Comparison of ENCODE assay signal across 22 cellular contexts in the genomic region with DNA sequence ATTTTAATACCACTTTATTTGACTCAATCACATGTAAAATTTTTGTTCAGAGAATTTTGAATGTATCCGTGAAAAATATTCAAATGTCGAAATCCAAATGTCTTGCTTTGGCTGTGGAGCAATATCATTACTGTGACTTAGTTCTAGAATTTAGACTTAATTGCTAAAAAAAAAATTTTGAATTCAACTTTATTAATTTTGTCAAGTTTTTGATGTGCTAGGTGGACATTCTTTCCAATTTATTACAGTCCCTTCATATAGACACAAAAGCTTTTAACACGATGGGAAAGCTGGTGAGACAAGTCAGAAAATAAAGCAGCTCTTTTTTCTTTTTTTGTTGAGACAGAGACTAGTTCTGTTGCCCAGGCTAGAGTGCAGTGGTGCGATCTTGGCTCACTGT.
DNase-seq lines count a peak whose midpoint lies in the region; ATAC-seq, FAIRE-seq and TF ChIP-seq lines count a peak whose summit lies in the region.
"Had no signal": no experiment of that assay in that cellular context is flagged by ENCODE, and none has a peak within 500 bp of the region (broad histone marks: within the 10 kb centered on the region; RNA-seq: fewer than 3 reads in every experiment).

No MANE protein-coding gene starts in this region.

- no peak overlapping the region for H3K9ac ChIP-seq in K562 (ENCODE audit: insufficient read depth in 1 of 2, low read depth in 2 of 2, low read length in 2 of 2)
- peak overlapping the region in 2 of 5 donors; percentile 1 to 32 for H3K9ac ChIP-seq in subcutaneous abdominal adipose tissue (ENCODE audit: low read length in 5 of 5)
- H3K9ac ChIP-seq: BLaER1 treated with 17β-estradiol and CSF1 and Interleukin-3, amounts not matched to agents 10 nM and 100 nM; KMS-11 had no signal

- H3F3A ChIP-seq in GM23338 (replicated peaks; ENCODE audit: low read depth) = 0 out of 2 replicates have a peak, but pooled peaks cover 3% of the 10 kb centered on the region

- peaks cover 4% of the 10 kb centered on the region for H3K27me3 Mint-ChIP-seq in GM23338 (ENCODE audit: insufficient read depth, low read depth, poor library complexity)
- H3K27me3 Mint-ChIP-seq in nephron progenitor cell (ENCODE audit: low read depth, poor library complexity) = no peaks in the 10 kb centered on the region

- H3K36me3 Mint-ChIP-seq in GM23338 (ENCODE audit: low read depth) (no peaks in the 10 kb centered on the region), nephron progenitor cell (ENCODE audit: low read depth) (no peaks in the 10 kb centered on the region)
- H3K36me3 Mint-ChIP-seq: CD8-positive, alpha-beta T cell had no signal

- no peaks in the 10 kb centered on the region for H3K9me2 ChIP-seq in GM23338 (ENCODE audit: insufficient read depth)

- H3K27me3 ChIP-seq in GM23338 (ENCODE audit: insufficient read depth) (no peaks in the 10 kb centered on the region), K562 (ENCODE audit: control insufficient read depth in 2 of 2, insufficient read depth in 2 of 2, low read length in 2 of 2) (peaks cover 0 to 5% of the 10 kb centered on the region in 2 experiments; a peak in 2 of 5 replicates), subcutaneous abdominal adipose tissue (ENCODE audit: control insufficient read depth in 5 of 5, insufficient read depth in 4 of 5, low read length in 5 of 5) (no peaks in the 10 kb centered on the region)
- H3K27me3 ChIP-seq: BLaER1 treated with 17β-estradiol and CSF1 and Interleukin-3, amounts not matched to agents 10 nM and 100 nM had no signal

- H2AFZ ChIP-seq in GM23338 (0 out of 2 replicates have a peak overlapping the region, but pooled peaks have one; percentile 16), K562 (ENCODE audit: low read depth, low read length) (no peak overlapping the region)
- H2AFZ ChIP-seq: PC-9 had no signal

- TF ChIP-seq CTCF in GM23338 (conservative IDR thresholded peaks at IDR 0.05; ENCODE audit: low read depth in 2 of 2) (no peak), K562 (IDR thresholded peaks at IDR 0.05 in 2 of 3, conservative IDR thresholded peaks at IDR 0.05 in 1 of 3; ENCODE audit: insufficient read depth in 2 of 3, low read depth in 1 of 3, low read length in 3 of 3) (no peak), nephron progenitor cell (IDR thresholded peaks at IDR 0.05) (no peak)

- H3K27ac ChIP-seq in GM23338 (ENCODE audit: low read depth) (no peak overlapping the region), K562 (ENCODE audit: extremely low read depth, low read depth, low read length) (no peak overlapping the region), subcutaneous abdominal adipose tissue (ENCODE audit: low read depth, low read length) (peak overlapping the region; percentile 82)
- H3K27ac ChIP-seq: A549; BLaER1 treated with 17β-estradiol and CSF1 and Interleukin-3, amounts not matched to agents 10 nM and 100 nM; KMS-11; PC-9; RWPE1 had no signal

- no peaks in the 10 kb centered on the region for H3K9me3 ChIP-seq in K562 (replicated peaks; ENCODE audit: control insufficient read depth, insufficient read depth, low read depth, low read length)
- H3K9me3 ChIP-seq in subcutaneous abdominal adipose tissue (ENCODE audit: control insufficient read depth in 5 of 5, low read length in 5 of 5) = no peaks in the 10 kb centered on the region
- H3K9me3 ChIP-seq: A549; BLaER1 treated with 17β-estradiol and CSF1 and Interleukin-3, amounts not matched to agents 10 nM and 100 nM had no signal

- peaks cover 44% of the 10 kb centered on the region for H3K4me1 Mint-ChIP-seq in GM23338
- H3K4me1 Mint-ChIP-seq in nephron progenitor cell = peaks cover 73% of the 10 kb centered on the region

- H3K4me3 ChIP-seq in GM23338 (no peak overlapping the region), K562 (no peak overlapping the region), subcutaneous abdominal adipose tissue (ENCODE audit: low read depth in 1 of 5, low read length in 5 of 5) (no peak overlapping the region)
- H3K4me3 ChIP-seq: A549; BLaER1 treated with 17β-estradiol and CSF1 and Interleukin-3, amounts not matched to agents 10 nM and 100 nM; PC-9 had no signal

- H3K4me2 ChIP-seq in GM23338 (no peak overlapping the region), K562 (ENCODE audit: insufficient read depth, low read length) (no peak overlapping the region)
- H3K4me2 ChIP-seq: A549; BLaER1 treated with 17β-estradiol and CSF1 and Interleukin-3, amounts not matched to agents 10 nM and 100 nM; KMS-11; PC-9 had no signal

- TF ChIP-seq EP300 in K562 (IDR thresholded peaks at IDR 0.05; ENCODE audit: low read length) = no peak

- intact Hi-C loops in K562 (cut with micrococcal nuclease) = no loop called here

- H3K36me3 ChIP-seq in GM23338 (ENCODE audit: insufficient read depth) (no peaks in the 10 kb centered on the region), K562 (ENCODE audit: control insufficient read depth, insufficient read depth, low read length) (no peaks in the 10 kb centered on the region), subcutaneous abdominal adipose tissue (ENCODE audit: control insufficient read depth in 5 of 5, insufficient read depth in 5 of 5, low read length in 5 of 5) (no peaks in the 10 kb centered on the region)
- H3K36me3 ChIP-seq: BLaER1 treated with 17β-estradiol and CSF1 and Interleukin-3, amounts not matched to agents 10 nM and 100 nM had no signal

- H3K9me1 ChIP-seq in K562 (ENCODE audit: control insufficient read depth, insufficient read depth, low read length) = no peaks in the 10 kb centered on the region

- no peak for FAIRE-seq in K562 (lab: Jason Lieb, UNC)
- FAIRE-seq: A549, GM12891, GM18507 had no signal

- TF ChIP-seq RAD21 in K562 (CRISPR knock-in tag; conservative IDR thresholded peaks at IDR 0.05 in 1 of 2, IDR thresholded peaks at IDR 0.05 in 1 of 2) = no peak

- POLR2A ChIA-PET in K562 (lab: Yijun Ruan, JAX) = interaction anchor here (0.8 to 1.3 kb wide), 4 partner anchors 10 to 25 kb away, joined by 3 to 4 read pairs (median 3); no protein-coding TSS in a partner anchor

- 27% methylated on average over 4 of the region's 4 CpGs for WGBS in K562 (ENCODE audit: insufficient coverage, low coverage, missing lambda C conversion rate)

- CTCF ChIA-PET in K562 (lab: Yijun Ruan, JAX; ENCODE audit: low intra/inter-chr PET ratio) = no interaction called here

- TF ChIP-seq POLR2A in K562 (conservative IDR thresholded peaks at IDR 0.05) = no peak

- H3K4me1 ChIP-seq in GM23338 (ENCODE audit: insufficient read depth) (peaks cover 32% of the 10 kb centered on the region), K562 (replicated peaks in 1 of 2; ENCODE audit: control insufficient read depth in 2 of 2, insufficient read depth in 2 of 2, low read length in 2 of 2) (peaks cover 0 to 8% of the 10 kb centered on the region in 2 experiments; a peak in 4 of 5 replicates), subcutaneous abdominal adipose tissue (ENCODE audit: control insufficient read depth in 5 of 5, insufficient read depth in 5 of 5, low read length in 5 of 5) (peaks cover 8 to 64% (median 57%) of the 10 kb centered on the region in 5 donors)

- no peaks in the 10 kb centered on the region for H4K20me1 ChIP-seq in GM23338 (replicated peaks; ENCODE audit: insufficient read depth)
- 0 out of 2 replicates have a peak, but pooled peaks cover 4% of the 10 kb centered on the region for H4K20me1 ChIP-seq in K562 (replicated peaks; ENCODE audit: control insufficient read depth, insufficient read depth, low read length)
- H4K20me1 ChIP-seq: BLaER1 treated with 17β-estradiol and CSF1 and Interleukin-3, amounts not matched to agents 10 nM and 100 nM had no signal

- H3K79me2 ChIP-seq in GM23338 (replicated peaks; ENCODE audit: insufficient read depth) = no peaks in the 10 kb centered on the region
- no peaks in the 10 kb centered on the region for H3K79me2 ChIP-seq in K562 (ENCODE audit: control insufficient read depth, insufficient read depth, low read length)

- no TSS peak for BruUV-seq in K562 (replicated peaks; lab: Mats Ljungman, UMichigan)

- H3K4me3 Mint-ChIP-seq in GM23338 (no peak overlapping the region), nephron progenitor cell (no peak overlapping the region)
- H3K4me3 Mint-ChIP-seq: CD8-positive, alpha-beta T cell had no signal

- DNase-seq in GM23338 (ENCODE audit: low spot score) (no peak), K562 (ENCODE audit: extremely low read depth in 1 of 4, low spot score in 3 of 4) (no peak), nephron progenitor cell (no peak), HT-29 (ENCODE audit: low spot score) (no peak)
- DNase-seq in activated CD4-positive, alpha-beta T cell treated with anti-CD3 and anti-CD28 coated beads, Interleukin-2, amount 50 U/mL, for 48 hours = no peak
- no peak for DNase-seq in activated naive CD4-positive, alpha-beta T cell (lab: John Stamatoyannopoulos, UW)
- DNase-seq: Calu3; CD8-positive, alpha-beta T cell; MV-4-11; NCI-H187; NCI-H2107; NCI-H2227 treated with DMSO at 0.1 percent for 48 hours; NCI-H524; PC-9 had no signal

- no peaks in the 10 kb centered on the region for H3K9me3 Mint-ChIP-seq in GM23338
- H3K9me3 Mint-ChIP-seq in nephron progenitor cell = no peaks in the 10 kb centered on the region
- H3K9me3 Mint-ChIP-seq: CD8-positive, alpha-beta T cell had no signal

- no peak overlapping the region for H3K27ac Mint-ChIP-seq in GM23338
- H3K27ac Mint-ChIP-seq in nephron progenitor cell = peak overlapping the region; percentile 40
- H3K27ac Mint-ChIP-seq: CD8-positive, alpha-beta T cell had no signal

- ATAC-seq in GM23338 (no peak), K562 (no peak), GM18502 (IDR thresholded peaks at IDR 0.05; ENCODE audit: poor library complexity, unreplicated experiment) (no peak)
- ATAC-seq: A549; CD8-positive, alpha-beta T cell had no signal

- in situ Hi-C loops in K562 (cut with MboI) = no loop called here

TF ChIP-seq in GM23338, 12 proteins besides CTCF, POLR2A, EP300 and RAD21 (continues in another document):
- TF ChIP-seq ZNF331 (CRISPR knock-in tag; IDR thresholded peaks at IDR 0.05; ENCODE audit: low read depth) = no peak

TF ChIP-seq in K562, 482 proteins besides CTCF, POLR2A, EP300 and RAD21 (continues in another document):
- TF ChIP-seq ZNF384 (IDR thresholded peaks at IDR 0.05; ENCODE audit: low read depth, low read length) = peak; percentile 59; the same call in 1 of the 2 replicates
- TF ChIP-seq RHOXF2B (CRISPR knock-in tag; conservative IDR thresholded peaks at IDR 0.05) = no peak
- TF ChIP-seq NFE2 (IDR thresholded peaks at IDR 0.05; ENCODE audit: low read depth) = no peak
- no peak for TF ChIP-seq HSF4 (CRISPR knock-in tag; IDR thresholded peaks at IDR 0.05; ENCODE audit: borderline replicate concordance)
- TF ChIP-seq PML (IDR thresholded peaks at IDR 0.05; ENCODE audit: low read length) = no peak
- TF ChIP-seq RB1 (IDR thresholded peaks at IDR 0.05; ENCODE audit: low read depth) = no peak
